8 cellular contexts compared by ENCODE assay signal in genomic region chr19:48872182-48872883, GRCh38. TPM values are rescaled to one million over a fixed set of nuclear protein-coding genes. Genes with fewer than 3 reads are reported as not detected.
DNase-seq lines count a peak whose midpoint lies in the region; ATAC-seq and TF ChIP-seq lines count a peak whose summit lies in the region.

Gene PPP1R15A (plus strand): TSS chr19:48872421. CDS start chr19:48873234, 813 bp downstream.

- no peak within 1 kb of the TSS for H4K8ac ChIP-seq in H9 (replicated peaks; ENCODE audit: insufficient read length, low read depth, low read length)

- H4K20me1 ChIP-seq in DND-41 (ENCODE audit: insufficient read depth, low read length) (peaks cover 12% of the 10 kb centered on the region; the same call in 1 of the 2 replicates), H9 (ENCODE audit: control insufficient read depth, insufficient read depth, insufficient read length) (no peaks in the 10 kb centered on the region)

- no peak within 1 kb of the TSS for H3K23ac ChIP-seq in H9 (ENCODE audit: insufficient read length, low read depth, low read length)

- peak within 1 kb of the TSS; percentile 54 for H2BK5ac ChIP-seq in H9 (ENCODE audit: insufficient read length, low read length)

- WGBS in H9 (ENCODE audit: extremely low coverage, insufficient read length, low lambda C conversion rate): no CpG with 5 or more reads among the region's 53 CpGs

- peaks cover 4% of the 10 kb centered on the region for H3K27me3 ChIP-seq in DND-41 (ENCODE audit: insufficient read depth, low read length, poor library complexity)
- no peaks in the 10 kb centered on the region for H3K27me3 ChIP-seq in H9 (ENCODE audit: insufficient read depth, low read length)

- no peaks in the 10 kb centered on the region for H3K9me3 ChIP-seq in DND-41 (ENCODE audit: insufficient read depth, low read length, severe bottlenecking)
- H3K9me3 ChIP-seq in H9 (ENCODE audit: control insufficient read depth, low read depth, low read length): no peaks in the 10 kb centered on the region

- peaks cover 11% of the 10 kb centered on the region for H3K79me1 ChIP-seq in H9 (ENCODE audit: insufficient read depth, low read depth, low read length, poor library complexity, severe bottlenecking)

- H3K23me2 ChIP-seq in H9 (ENCODE audit: insufficient read length, low read depth, low read length, poor library complexity, severe bottlenecking): peaks cover 7% of the 10 kb centered on the region

- no peak within 1 kb of the TSS for H2BK15ac ChIP-seq in H9 (ENCODE audit: low read depth, low read length)

- H3K27ac ChIP-seq in DND-41 (ENCODE audit: low read length) (peak within 1 kb of the TSS; percentile 90), H9 (ENCODE audit: insufficient read length, low read depth, low read length) (peak within 1 kb of the TSS; percentile 47), substantia nigra (ENCODE audit: low read depth, low read length, poor library complexity, severe bottlenecking) (peak within 1 kb of the TSS; percentile 98)

- H3K4me1 Mint-ChIP-seq in H9: peaks cover 34% of the 10 kb centered on the region in 2 experiments

- peak within 1 kb of the TSS; percentile 84 for H3K4me2 ChIP-seq in DND-41 (ENCODE audit: insufficient read depth, low read length)
- H3K4me2 ChIP-seq in H9 (ENCODE audit: insufficient read depth, insufficient read length, low read length): peak within 1 kb of the TSS; percentile 77

- no peaks in the 10 kb centered on the region for H3K27me3 Mint-ChIP-seq in H9 (ENCODE audit: low read depth)

- H3K9ac ChIP-seq in DND-41 (ENCODE audit: low read depth, low read length): peak within 1 kb of the TSS; percentile 89
- H3K9ac ChIP-seq in H9 (ENCODE audit: extremely low read depth, insufficient read length, low read length): peak within 1 kb of the TSS; percentile 89

- no peaks in the 10 kb centered on the region for H3K9me3 Mint-ChIP-seq in H9
- no peaks in the 10 kb centered on the region for H3K9me3 Mint-ChIP-seq in activated naive CD4-positive, alpha-beta T cell treated with anti-CD3 and anti-CD28 coated beads, Interleukin-2, amount 50 U/mL, for 72 hours

- peak within 1 kb of the TSS; percentile 70 for H3K56ac ChIP-seq in H9 (ENCODE audit: insufficient read length, low read depth, low read length)

- H3K18ac ChIP-seq in H9 (ENCODE audit: insufficient read length, low read depth, low read length): peak within 1 kb of the TSS; percentile 99

- peak within 1 kb of the TSS; percentile 64 for H4K5ac ChIP-seq in H9 (ENCODE audit: insufficient read length, low read depth, low read length)

- H3K4me1 ChIP-seq in DND-41 (ENCODE audit: insufficient read depth, low read length): peaks cover 36% of the 10 kb centered on the region
- H3K4me1 ChIP-seq in H9 (ENCODE audit: insufficient read depth, low read length): peaks cover 6% of the 10 kb centered on the region

- TF ChIP-seq CTCF in DND-41 (IDR thresholded peaks at IDR 0.05; ENCODE audit: borderline replicate concordance, extremely low read depth, low read length, poor library complexity, severe bottlenecking) (peak; percentile 17), H9 (conservative IDR thresholded peaks at IDR 0.05) (no peak)

- peaks cover 34% of the 10 kb centered on the region for H3K36me3 ChIP-seq in DND-41 (ENCODE audit: insufficient read depth, low read length)

- H2AK5ac ChIP-seq in H9 (ENCODE audit: insufficient read length, low read length): peak within 1 kb of the TSS; percentile 11

- H2BK120ac ChIP-seq in H9 (ENCODE audit: low read depth, low read length, poor library complexity, severe bottlenecking): peak within 1 kb of the TSS; percentile 83

- DNase-seq in DND-41 (peak; percentile 98), H9 (peak; percentile 98), NCI-H1105 treated with DMSO at 0.1 percent for 48 hours (lab: John Stamatoyannopoulos, UW) (peak; percentile 96), SKM-1 treated with dmso at 0.1 percent for 144 hours (lab: John Stamatoyannopoulos, UW; ENCODE audit: unreplicated experiment) (peak; percentile 74), globus pallidus (ENCODE audit: low spot score) (peak; percentile 96), non-pigmented ciliary epithelial cell (ENCODE audit: low read depth) (peak; percentile 85), substantia nigra (lab: John Stamatoyannopoulos, UW) (peak; percentile 52 to 99 (median 95))
- peak; percentile 98 for DNase-seq in activated naive CD4-positive, alpha-beta T cell treated with anti-CD3 and anti-CD28 coated beads, Interleukin-2, amount 50 U/mL, for 72 hours (ENCODE audit: low spot score in 2 of 2)

- H3K36me3 Mint-ChIP-seq in H9 (ENCODE audit: insufficient read depth in 1 of 3, low read depth in 3 of 3): peaks cover 29 to 45% (median 36%) of the 10 kb centered on the region in 3 experiments
- peaks cover 36 to 47% of the 10 kb centered on the region in 2 donors for H3K36me3 Mint-ChIP-seq in activated naive CD4-positive, alpha-beta T cell treated with anti-CD3 and anti-CD28 coated beads, Interleukin-2, amount 50 U/mL, for 72 hours

- peak within 1 kb of the TSS; percentile 98 to 99 for H3K4me3 Mint-ChIP-seq in H9

- H3K79me2 ChIP-seq in DND-41 (ENCODE audit: insufficient read depth, low read length) (peaks cover 24% of the 10 kb centered on the region), H9 (ENCODE audit: insufficient read depth, low read length) (peaks cover 4% of the 10 kb centered on the region; the same call in 1 of the 2 replicates)

- H3K14ac ChIP-seq in H9 (ENCODE audit: insufficient read depth, low read length): peak within 1 kb of the TSS; percentile 99

- H3T11ph ChIP-seq in H9 (ENCODE audit: low read length): peak within 1 kb of the TSS; percentile 73

- H2BK12ac ChIP-seq in H9 (ENCODE audit: insufficient read length, low read depth, low read length): peak within 1 kb of the TSS; percentile 31

- peak within 1 kb of the TSS; percentile 93 for H4K91ac ChIP-seq in H9 (ENCODE audit: insufficient read length, low read depth, low read length)

- peak; percentile 80 for ATAC-seq in DND-41 (ENCODE audit: insufficient read depth, low read depth)
- ATAC-seq in activated naive CD4-positive, alpha-beta T cell treated with anti-CD3 and anti-CD28 coated beads, Interleukin-2, amount 50 U/mL, for 72 hours: peak; percentile 36 to 39

- peak within 1 kb of the TSS; percentile 88 for H3K4ac ChIP-seq in H9 (ENCODE audit: low read depth, low read length)

- peak within 1 kb of the TSS; percentile 100 for H3K27ac Mint-ChIP-seq in H9
- peak within 1 kb of the TSS; percentile 100 for H3K27ac Mint-ChIP-seq in activated naive CD4-positive, alpha-beta T cell treated with anti-CD3 and anti-CD28 coated beads, Interleukin-2, amount 50 U/mL, for 72 hours

- H3K4me3 ChIP-seq in DND-41 (ENCODE audit: low read depth in 1 of 2, low read length in 2 of 2): peak within 1 kb of the TSS; percentile 74 to 82

- H2BK20ac ChIP-seq in H9 (ENCODE audit: low read depth, low read length, poor library complexity, severe bottlenecking): peak within 1 kb of the TSS; percentile 76

- H2AFZ ChIP-seq in DND-41 (ENCODE audit: low read depth, low read length) (peak within 1 kb of the TSS; percentile 85), H9 (ENCODE audit: low read length) (no peak within 1 kb of the TSS)

RNA-seq across cellular contexts. Expression of gene PPP1R15A, which starts in this region (rescaled TPM):
- total RNA-seq in H9 (2021): 17.2 and 17.5 TPM in 2 replicates
- 100 to 1,000 TPM in 1 of 2 donors, 10 to 100 TPM in 1; 93.1 to 133 TPM for total RNA-seq in activated naive CD4-positive, alpha-beta T cell treated with anti-CD3 and anti-CD28 coated beads, Interleukin-2, amount 50 U/mL, for 72 hours

Comparison
In these comparisons a context has a peak if more than half of its experiments do, and no peak if none do; other contexts are left out.
1. Peak in every context shown above with its lines: DNase-seq, ATAC-seq, H3K4me3 ChIP-seq and H3K27ac ChIP-seq.
2. H3K27ac ChIP-seq: peak in every context shown above with its lines; median percentile 98 in substantia nigra; 90 in DND-41; 47 in H9.